16 cellular contexts compared by ENCODE assay signal in genomic region chr16:29307598-29308507, GRCh38.
A peak's percentile ranks its signal among the peaks of the same experiment; 100 is the strongest.
DNase-seq lines count a peak whose midpoint lies in the region; ATAC-seq and TF ChIP-seq lines count a peak whose summit lies in the region.
"Had no signal": no experiment of that assay in that cellular context is flagged by ENCODE, and none has a peak within 500 bp of the region (broad histone marks: within the 10 kb centered on the region; RNA-seq: fewer than 3 reads in every experiment).

No MANE protein-coding gene starts in this region.

- intact Hi-C loops in dendritic cell treated with granulocyte-macrophage colony-stimulating factor and Interleukin-4, amounts not matched to agents 40 ng/mL and 50 ng/mL, for 4 days (cut with micrococcal nuclease): no loop called here

- H3K27me3 Mint-ChIP-seq in stimulated activated naive CD8-positive, alpha-beta T cell treated with anti-CD3 and anti-CD28 coated beads, Interleukin-15, Interleukin-2, amounts not matched to agents 100 ng/mL and 50 ng/mL, for 24 hours: no peaks in the 10 kb centered on the region
- H3K27me3 Mint-ChIP-seq in stimulated activated naive CD8-positive, alpha-beta T cell treated with anti-CD3 and anti-CD28 coated beads, Interleukin-15, amount 100 ng/mL, for 72 hours: no peaks in the 10 kb centered on the region
- peaks cover 28% of the 10 kb centered on the region for H3K27me3 Mint-ChIP-seq in dendritic cell treated with granulocyte-macrophage colony-stimulating factor and Interleukin-4, amounts not matched to agents 40 ng/mL and 50 ng/mL, for 4 days
- no peaks in the 10 kb centered on the region for H3K27me3 Mint-ChIP-seq in naive B cell
- H3K27me3 Mint-ChIP-seq: activated CD8-positive, alpha-beta memory T cell treated with anti-CD3 and anti-CD28 coated beads, Interleukin-2, amount 10 ng/mL, durations not matched to agents 7 days and 5 days; brain had no signal

- H3K4me3 Mint-ChIP-seq in stimulated activated naive CD8-positive, alpha-beta T cell treated with anti-CD3 and anti-CD28 coated beads, Interleukin-15, Interleukin-2, amounts not matched to agents 100 ng/mL and 50 ng/mL, for 24 hours: no peak overlapping the region
- no peak overlapping the region for H3K4me3 Mint-ChIP-seq in stimulated activated naive CD8-positive, alpha-beta T cell treated with anti-CD3 and anti-CD28 coated beads, Interleukin-15, amount 100 ng/mL, for 72 hours
- no peak overlapping the region for H3K4me3 Mint-ChIP-seq in dendritic cell treated with granulocyte-macrophage colony-stimulating factor and Interleukin-4, amounts not matched to agents 40 ng/mL and 50 ng/mL, for 4 days
- H3K4me3 Mint-ChIP-seq in naive B cell: no peak overlapping the region
- H3K4me3 Mint-ChIP-seq: activated CD8-positive, alpha-beta memory T cell treated with anti-CD3 and anti-CD28 coated beads, Interleukin-2, amount 10 ng/mL, durations not matched to agents 7 days and 5 days; brain had no signal

- peak overlapping the region; percentile 52 for H3K27ac Mint-ChIP-seq in stimulated activated naive CD8-positive, alpha-beta T cell treated with anti-CD3 and anti-CD28 coated beads, Interleukin-15, Interleukin-2, amounts not matched to agents 100 ng/mL and 50 ng/mL, for 24 hours
- H3K27ac Mint-ChIP-seq in stimulated activated naive CD8-positive, alpha-beta T cell treated with anti-CD3 and anti-CD28 coated beads, Interleukin-15, amount 100 ng/mL, for 72 hours: no peak overlapping the region
- H3K27ac Mint-ChIP-seq in dendritic cell treated with granulocyte-macrophage colony-stimulating factor and Interleukin-4, amounts not matched to agents 40 ng/mL and 50 ng/mL, for 4 days: peak overlapping the region; percentile 31
- peak overlapping the region in 4 of 6 donors; percentile 29 to 81 (median 56) for H3K27ac Mint-ChIP-seq in naive B cell
- H3K27ac Mint-ChIP-seq: activated CD8-positive, alpha-beta memory T cell treated with anti-CD3 and anti-CD28 coated beads, Interleukin-2, amount 10 ng/mL, durations not matched to agents 7 days and 5 days had no signal

- no peak for ATAC-seq in stimulated activated naive CD8-positive, alpha-beta T cell treated with anti-CD3 and anti-CD28 coated beads, Interleukin-15, amount 100 ng/mL, for 72 hours
- ATAC-seq in naive B cell (ENCODE audit: low read depth in 2 of 2) (no peak), GM21447 (IDR thresholded peaks at IDR 0.05; ENCODE audit: unreplicated experiment) (no peak), omental fat pad (ENCODE audit: low FRiP score) (no peak), GM19463 (IDR thresholded peaks at IDR 0.05; ENCODE audit: unreplicated experiment) (no peak)
- ATAC-seq: activated CD8-positive, alpha-beta memory T cell treated with anti-CD3 and anti-CD28 coated beads, Interleukin-2, amount 10 ng/mL, durations not matched to agents 7 days and 5 days had no signal

- DNase-seq in stimulated activated naive CD8-positive, alpha-beta T cell treated with anti-CD3 and anti-CD28 coated beads, Interleukin-15, amount 100 ng/mL, for 72 hours: no peak
- DNase-seq in naive B cell (no peak), OCI-M2 (lab: John Stamatoyannopoulos, UW; ENCODE audit: unreplicated experiment) (no peak), omental fat pad (ENCODE audit: low spot score) (no peak)
- DNase-seq: activated CD4-positive, CD25-positive, alpha-beta regulatory T cell; activated CD8-positive, alpha-beta memory T cell treated with anti-CD3 and anti-CD28 coated beads, Interleukin-2, amount 10 ng/mL, durations not matched to agents 7 days and 5 days; activated effector memory CD4-positive, alpha-beta T cell treated with anti-CD3 and anti-CD28 coated beads, Interleukin-2, amount 50 U/mL, for 16 hours; effector CD8-positive, alpha-beta T cell; NCI-H1694 treated with DMSO at 0.1 percent for 48 hours; OCI-M1; thyroid gland had no signal

- H3K4me1 Mint-ChIP-seq in stimulated activated naive CD8-positive, alpha-beta T cell treated with anti-CD3 and anti-CD28 coated beads, Interleukin-15, Interleukin-2, amounts not matched to agents 100 ng/mL and 50 ng/mL, for 24 hours (ENCODE audit: low read depth): no peaks in the 10 kb centered on the region
- no peaks in the 10 kb centered on the region for H3K4me1 Mint-ChIP-seq in stimulated activated naive CD8-positive, alpha-beta T cell treated with anti-CD3 and anti-CD28 coated beads, Interleukin-15, amount 100 ng/mL, for 72 hours
- H3K4me1 Mint-ChIP-seq in dendritic cell treated with granulocyte-macrophage colony-stimulating factor and Interleukin-4, amounts not matched to agents 40 ng/mL and 50 ng/mL, for 4 days (ENCODE audit: low read depth): peaks cover 17% of the 10 kb centered on the region
- peaks cover 9 to 15% (median 14%) of the 10 kb centered on the region in 3 donors for H3K4me1 Mint-ChIP-seq in naive B cell
- H3K4me1 Mint-ChIP-seq: activated CD8-positive, alpha-beta memory T cell treated with anti-CD3 and anti-CD28 coated beads, Interleukin-2, amount 10 ng/mL, durations not matched to agents 7 days and 5 days had no signal

- no peak for TF ChIP-seq CTCF in omental fat pad (IDR thresholded peaks at IDR 0.05)

- H3K9me3 Mint-ChIP-seq in stimulated activated naive CD8-positive, alpha-beta T cell treated with anti-CD3 and anti-CD28 coated beads, Interleukin-15, Interleukin-2, amounts not matched to agents 100 ng/mL and 50 ng/mL, for 24 hours: no peaks in the 10 kb centered on the region
- H3K9me3 Mint-ChIP-seq in stimulated activated naive CD8-positive, alpha-beta T cell treated with anti-CD3 and anti-CD28 coated beads, Interleukin-15, amount 100 ng/mL, for 72 hours: no peaks in the 10 kb centered on the region
- H3K9me3 Mint-ChIP-seq in dendritic cell treated with granulocyte-macrophage colony-stimulating factor and Interleukin-4, amounts not matched to agents 40 ng/mL and 50 ng/mL, for 4 days: no peaks in the 10 kb centered on the region
- H3K9me3 Mint-ChIP-seq in naive B cell: no peaks in the 10 kb centered on the region
- H3K9me3 Mint-ChIP-seq: brain had no signal

- no peaks in the 10 kb centered on the region for H3K36me3 Mint-ChIP-seq in stimulated activated naive CD8-positive, alpha-beta T cell treated with anti-CD3 and anti-CD28 coated beads, Interleukin-15, Interleukin-2, amounts not matched to agents 100 ng/mL and 50 ng/mL, for 24 hours (ENCODE audit: low read depth)
- H3K36me3 Mint-ChIP-seq in dendritic cell treated with granulocyte-macrophage colony-stimulating factor and Interleukin-4, amounts not matched to agents 40 ng/mL and 50 ng/mL, for 4 days (ENCODE audit: low read depth): no peaks in the 10 kb centered on the region
- H3K36me3 Mint-ChIP-seq in naive B cell: no peaks in the 10 kb centered on the region
- H3K36me3 Mint-ChIP-seq: activated CD8-positive, alpha-beta memory T cell treated with anti-CD3 and anti-CD28 coated beads, Interleukin-2, amount 10 ng/mL, durations not matched to agents 7 days and 5 days; brain had no signal

Comparison
In these comparisons a context has a peak if more than half of its experiments do, and no peak if none do; other contexts are left out.
1. H3K27ac Mint-ChIP-seq: peak in stimulated activated naive CD8-positive, alpha-beta T cell treated with anti-CD3 and anti-CD28 coated beads, Interleukin-15, Interleukin-2, amounts not matched to agents 100 ng/mL and 50 ng/mL, for 24 hours (single experiment), dendritic cell treated with granulocyte-macrophage colony-stimulating factor and Interleukin-4, amounts not matched to agents 40 ng/mL and 50 ng/mL, for 4 days (single experiment) and naive B cell (4 of 6); none in stimulated activated naive CD8-positive, alpha-beta T cell treated with anti-CD3 and anti-CD28 coated beads, Interleukin-15, amount 100 ng/mL, for 72 hours (0 of 2).